In the genomic region with DNA sequence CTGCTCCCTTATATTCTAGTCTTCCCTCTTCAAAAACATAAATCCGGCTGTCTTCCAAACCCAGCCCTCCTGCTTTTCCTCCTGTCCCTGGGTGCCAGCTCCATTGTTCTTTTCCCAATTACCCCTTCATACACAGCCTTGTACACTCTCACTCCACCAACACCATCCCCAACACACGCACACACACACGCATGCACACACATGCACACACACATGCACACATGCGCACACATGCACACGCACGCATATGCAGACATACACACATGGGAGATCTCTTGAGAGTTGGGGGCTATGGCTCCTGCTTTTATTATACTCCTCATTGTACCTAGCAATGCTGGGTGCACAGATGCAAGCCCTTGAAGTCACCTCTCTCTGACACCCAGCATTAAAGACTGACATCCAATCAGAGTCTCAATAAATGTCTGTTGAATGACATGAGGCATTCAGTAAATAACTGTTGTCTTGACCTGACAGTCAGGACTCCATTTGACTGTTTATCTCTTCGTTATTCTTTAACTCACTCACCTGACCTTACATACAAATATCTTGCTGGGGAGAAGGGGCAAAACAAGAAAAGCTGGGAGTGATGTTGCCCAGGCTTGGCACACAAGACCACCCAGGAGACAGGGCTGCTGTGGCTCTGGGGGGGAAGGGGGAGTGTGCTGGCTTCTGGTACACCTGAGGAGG, we compare ENCODE assay signal across 33 cellular contexts. TPM values are rescaled to one million over a fixed set of nuclear protein-coding genes. Genes with fewer than 3 reads are reported as not detected.
DNase-seq lines count a peak whose midpoint lies in the region; ATAC-seq and TF ChIP-seq lines count a peak whose summit lies in the region.
"Had no signal": no experiment of that assay in that cellular context is flagged by ENCODE, and none has a peak within 500 bp of the region (broad histone marks: within the 10 kb centered on the region; RNA-seq: fewer than 3 reads in every experiment).

No MANE protein-coding gene starts in this region.

- no peak overlapping the region for H3K4me3 ChIP-seq in right lobe of liver
- H3K4me3 ChIP-seq in SK-N-SH (ENCODE audit: low read depth in 2 of 2, low read length in 1 of 2), result no peak overlapping the region
- H3K4me3 ChIP-seq: adrenal gland, dorsolateral prefrontal cortex, gastrocnemius medialis, GM23248 had no signal

- 82% methylated on average over 7 of the region's 7 CpGs for WGBS in right lobe of liver (ENCODE audit: insufficient coverage, low coverage, low lambda C conversion rate, missing lambda C conversion rate)
- 91% methylated on average over 7 of the region's 7 CpGs for WGBS in SK-N-SH (ENCODE audit: low lambda C conversion rate)

- no peak overlapping the region for H3K4me2 ChIP-seq in SK-N-SH

- TF ChIP-seq CTCF in WTC11 (IDR thresholded peaks at IDR 0.05) (no peak), right lobe of liver (IDR thresholded peaks at IDR 0.05) (no peak), progenitor cell of endocrine pancreas (IDR thresholded peaks at IDR 0.05; ENCODE audit: unreplicated experiment) (no peak), SK-N-SH (IDR thresholded peaks at IDR 0.05) (no peak)

- no peak overlapping the region for H3K4me3 Mint-ChIP-seq in WTC11
- peak overlapping the region; percentile 32 for H3K4me3 Mint-ChIP-seq in progenitor cell of endocrine pancreas (ENCODE audit: low read depth)
- H3K4me3 Mint-ChIP-seq: activated naive CD4-positive, alpha-beta T cell treated with anti-CD3 and anti-CD28 coated beads, Interleukin-2, amount 10 ng/mL, durations not matched to agents 7 days and 5 days; neural crest cell; stimulated activated naive CD8-positive, alpha-beta T cell treated with anti-CD3 and anti-CD28 coated beads, Interleukin-15, Interleukin-2, amounts not matched to agents 100 ng/mL and 50 ng/mL, for 24 hours; T-helper 1 cell treated with Interleukin-12 subunit alpha and Interleukin-12 subunit beta and Interleukin-4 antibody, amounts not matched to agents 30 μg/mL and 1 μg/mL, for 36 hours had no signal

- H4K20me1 ChIP-seq in SK-N-SH (ENCODE audit: insufficient read depth), result no peaks in the 10 kb centered on the region

- H3K27me3 Mint-ChIP-seq in WTC11 (ENCODE audit: low read depth) (peaks cover 28% of the 10 kb centered on the region), progenitor cell of endocrine pancreas (peaks cover 27% of the 10 kb centered on the region)

- no peak overlapping the region for H2AFZ ChIP-seq in SK-N-SH (ENCODE audit: low read depth)
- H2AFZ ChIP-seq: GM23248 had no signal

- no peak for TF ChIP-seq EP300 in SK-N-SH (IDR thresholded peaks at IDR 0.05; ENCODE audit: borderline replicate concordance in 1 of 2, low read depth in 1 of 2, low read length in 1 of 2)

- no peak overlapping the region for H3K9ac ChIP-seq in SK-N-SH
- H3K9ac ChIP-seq: GM23248 had no signal

- H3K9me3 ChIP-seq in right lobe of liver (no peaks in the 10 kb centered on the region), SK-N-SH (no peaks in the 10 kb centered on the region)
- H3K9me3 ChIP-seq: adrenal gland, gastrocnemius medialis had no signal

- peak; percentile 10; the same call in 1 of the 2 replicates for ATAC-seq in WTC11
- peak; percentile 47 to 74 (median 64) for ATAC-seq in right lobe of liver
- no peak for ATAC-seq in HG02973 (IDR thresholded peaks at IDR 0.05; ENCODE audit: unreplicated experiment)
- ATAC-seq in GM19455 (IDR thresholded peaks at IDR 0.05; ENCODE audit: unreplicated experiment), result no peak
- ATAC-seq: gastrocnemius medialis, right cardiac atrium, SK-N-SH treated with all-trans-retinoic acid at 6 μM for 48 hours had no signal

- POLR2A ChIA-PET in WTC11 (lab: Charles Lee), result no interaction called here
- POLR2A ChIA-PET in SK-N-SH (lab: Yijun Ruan, JAX), result no interaction called here

- CTCF ChIA-PET in WTC11 (lab: Charles Lee), result interaction anchor here (0.8 to 1.2 kb wide), 4 partner anchors 43 to 195 kb away, joined by 3 to 4 read pairs (median 3); no protein-coding TSS in a partner anchor
- CTCF ChIA-PET in SK-N-SH (lab: Yijun Ruan, JAX), result interaction anchor here (0.9 to 1.5 kb wide), 3 partner anchors 16 to 43 kb away, joined by 3 to 4 read pairs (median 3); no protein-coding TSS in a partner anchor

- H3K4me1 ChIP-seq in right lobe of liver (peaks cover 0 to 14% (median 6%) of the 10 kb centered on the region in 4 donors), SK-N-SH (ENCODE audit: control insufficient read depth in 1 of 2, insufficient read depth in 2 of 2, low read depth in 1 of 2, low read length in 1 of 2) (peaks cover 6 to 17% of the 10 kb centered on the region in 2 experiments; a peak in 1 of 4 replicates)
- H3K4me1 ChIP-seq: adrenal gland, gastrocnemius medialis had no signal

- H3K36me3 Mint-ChIP-seq in WTC11, result no peaks in the 10 kb centered on the region
- no peaks in the 10 kb centered on the region for H3K36me3 Mint-ChIP-seq in progenitor cell of endocrine pancreas (ENCODE audit: insufficient read depth)
- H3K36me3 Mint-ChIP-seq: activated naive CD4-positive, alpha-beta T cell treated with anti-CD3 and anti-CD28 coated beads, Interleukin-2, amount 10 ng/mL, durations not matched to agents 7 days and 5 days had no signal

- H3K9me3 Mint-ChIP-seq in WTC11 (no peaks in the 10 kb centered on the region), progenitor cell of endocrine pancreas (ENCODE audit: low read depth) (no peaks in the 10 kb centered on the region)
- H3K9me3 Mint-ChIP-seq: activated naive CD4-positive, alpha-beta T cell treated with anti-CD3 and anti-CD28 coated beads, Interleukin-2, amount 10 ng/mL, durations not matched to agents 7 days and 5 days; neural crest cell; stimulated activated naive CD8-positive, alpha-beta T cell treated with anti-CD3 and anti-CD28 coated beads, Interleukin-15, Interleukin-2, amounts not matched to agents 100 ng/mL and 50 ng/mL, for 24 hours; T-helper 1 cell treated with Interleukin-12 subunit alpha and Interleukin-12 subunit beta and Interleukin-4 antibody, amounts not matched to agents 30 μg/mL and 1 μg/mL, for 36 hours had no signal

- H3K27me3 ChIP-seq in right lobe of liver, result no peaks in the 10 kb centered on the region
- no peaks in the 10 kb centered on the region for H3K27me3 ChIP-seq in SK-N-SH (ENCODE audit: insufficient read depth)
- H3K27me3 ChIP-seq: brain microvascular endothelial cell, gastrocnemius medialis had no signal

- H3K4me1 Mint-ChIP-seq in WTC11 (peaks cover 35% of the 10 kb centered on the region), progenitor cell of endocrine pancreas (ENCODE audit: low read depth) (peaks cover 31% of the 10 kb centered on the region)

- H3K27ac ChIP-seq in right lobe of liver (no peak overlapping the region), SK-N-SH (ENCODE audit: low read depth in 2 of 2, low read length in 1 of 2) (no peak overlapping the region)
- H3K27ac ChIP-seq: adrenal gland, brain microvascular endothelial cell, dorsolateral prefrontal cortex, gastrocnemius medialis, GM23248, HL-60 had no signal

- DNase-seq in DMS53 treated with DMSO at 0.1 percent for 48 hours (lab: John Stamatoyannopoulos, UW; ENCODE audit: unreplicated experiment), result peak; percentile 22
- no peak for DNase-seq in WTC11 (ENCODE audit: low spot score)
- no peak for DNase-seq in right lobe of liver
- DNase-seq in progenitor cell of endocrine pancreas (ENCODE audit: low spot score, unreplicated experiment), result no peak
- no peak for DNase-seq in activated CD8-positive, alpha-beta memory T cell treated with anti-CD3 and anti-CD28 coated beads, Interleukin-2, amount 50 U/mL, for 48 hours
- no peak for DNase-seq in SK-N-SH
- DNase-seq: activated CD4-positive, alpha-beta T cell treated with anti-CD3 and anti-CD28 coated beads, Interleukin-2, amount 50 U/mL, for 4 hours; activated CD8-positive, alpha-beta memory T cell treated with anti-CD3 and anti-CD28 coated beads, Interleukin-2, amount 50 U/mL, for 4 hours; activated naive CD4-positive, alpha-beta T cell treated with anti-CD3 and anti-CD28 coated beads, Interleukin-2, amount 10 ng/mL, durations not matched to agents 7 days and 5 days; adrenal gland; brain microvascular endothelial cell; C1 segment of cervical spinal cord; DMS79 treated with DMSO at 0.1 percent for 48 hours; dorsolateral prefrontal cortex; gastrocnemius medialis; GDM1; GM23248; hippocampal formation; Karpas-422; NCI-H1417; NCI-H2081 treated with DMSO at 0.1 percent for 48 hours; NCI-H2227 treated with DMSO at 0.1 percent for 48 hours; NCI-H526; posterior cingulate gyrus; right cardiac atrium; stimulated activated CD8-positive, alpha-beta memory T cell treated with anti-CD3 and anti-CD28 coated beads, Interleukin-4, amount 100 ng/mL, for 48 hours had no signal

- H3K27ac Mint-ChIP-seq in WTC11 (no peak overlapping the region), progenitor cell of endocrine pancreas (peak overlapping the region; percentile 92)
- H3K27ac Mint-ChIP-seq: activated naive CD4-positive, alpha-beta T cell treated with anti-CD3 and anti-CD28 coated beads, Interleukin-2, amount 10 ng/mL, durations not matched to agents 7 days and 5 days; stimulated activated naive CD8-positive, alpha-beta T cell treated with anti-CD3 and anti-CD28 coated beads, Interleukin-15, Interleukin-2, amounts not matched to agents 100 ng/mL and 50 ng/mL, for 24 hours; T-helper 1 cell treated with Interleukin-12 subunit alpha and Interleukin-12 subunit beta and Interleukin-4 antibody, amounts not matched to agents 30 μg/mL and 1 μg/mL, for 36 hours had no signal

- H3F3A ChIP-seq in SK-N-SH (replicated peaks; ENCODE audit: insufficient read depth), result no peaks in the 10 kb centered on the region

- no peaks in the 10 kb centered on the region for H3K79me2 ChIP-seq in SK-N-SH (ENCODE audit: insufficient read depth)

- no peaks in the 10 kb centered on the region for H3K9me2 ChIP-seq in SK-N-SH

- H3K36me3 ChIP-seq in right lobe of liver (no peaks in the 10 kb centered on the region), SK-N-SH (replicated peaks in 1 of 2; ENCODE audit: control insufficient read depth in 1 of 2, insufficient read depth in 2 of 2, low read length in 1 of 2) (no peaks in the 10 kb centered on the region)
- H3K36me3 ChIP-seq: adrenal gland, brain microvascular endothelial cell, gastrocnemius medialis had no signal

- intact Hi-C loops in right lobe of liver (cut with DNase I), result no loop called here

- no peak for TF ChIP-seq POLR2A in right lobe of liver (IDR thresholded peaks at IDR 0.05)

- TF ChIP-seq RAD21 in SK-N-SH (IDR thresholded peaks at IDR 0.05; ENCODE audit: low read length), result no peak

TF ChIP-seq in SK-N-SH, 30 proteins besides CTCF, POLR2A, EP300 and RAD21 (continues in another document):
- no peak for TF ChIP-seq USF1 (IDR thresholded peaks at IDR 0.05; ENCODE audit: borderline replicate concordance, low read depth)

RNA-seq across cellular contexts. Expression of gene ABCA4, which starts 16.0 kb away (rescaled TPM):
- total RNA-seq in WTC11 (2021) (0.09 to 0.21 TPM (median 0.16 TPM) in 3 replicates), right lobe of liver (under 1 TPM; 0.49 to 0.99 (median 0.75) TPM), progenitor cell of endocrine pancreas (0.86 and 2.0 TPM in 2 replicates)
- 0.03 and 0.06 TPM in 2 replicates for polyA plus RNA-seq in SK-N-SH (2012; rRNA removed)
- 0.04 TPM in 1 of 2 replicates, not detected in the other for polyA plus RNA-seq in SK-N-SH (2012; cell fraction: cytosol; rRNA removed)
- 0.16 and 0.35 TPM in 2 replicates for polyA plus RNA-seq in SK-N-SH (2012; cell fraction: nucleus; rRNA removed)
- total RNA-seq: gastrocnemius medialis had no signal

Comparison
In these comparisons a context has a peak if more than half of its experiments do, and no peak if none do; other contexts are left out.
1. ATAC-seq: peak in WTC11 (single experiment) and right lobe of liver (4 of 4); none in HG02973 (single experiment) and GM19455 (single experiment).